Comparison of ENCODE assay signal across 1 cellular context in genomic region chr16:50741808-50742520, GRCh38.
TF ChIP-seq lines count a peak whose summit lies in the region.

CYLD (plus strand) TSS chr16:50742086; CDS start chr16:50749699, 7,613 bp downstream.

TF ChIP-seq in H1, 55 proteins besides CTCF, POLR2A, EP300 and RAD21 (continued from another document):
- TF ChIP-seq, protein P1, sequence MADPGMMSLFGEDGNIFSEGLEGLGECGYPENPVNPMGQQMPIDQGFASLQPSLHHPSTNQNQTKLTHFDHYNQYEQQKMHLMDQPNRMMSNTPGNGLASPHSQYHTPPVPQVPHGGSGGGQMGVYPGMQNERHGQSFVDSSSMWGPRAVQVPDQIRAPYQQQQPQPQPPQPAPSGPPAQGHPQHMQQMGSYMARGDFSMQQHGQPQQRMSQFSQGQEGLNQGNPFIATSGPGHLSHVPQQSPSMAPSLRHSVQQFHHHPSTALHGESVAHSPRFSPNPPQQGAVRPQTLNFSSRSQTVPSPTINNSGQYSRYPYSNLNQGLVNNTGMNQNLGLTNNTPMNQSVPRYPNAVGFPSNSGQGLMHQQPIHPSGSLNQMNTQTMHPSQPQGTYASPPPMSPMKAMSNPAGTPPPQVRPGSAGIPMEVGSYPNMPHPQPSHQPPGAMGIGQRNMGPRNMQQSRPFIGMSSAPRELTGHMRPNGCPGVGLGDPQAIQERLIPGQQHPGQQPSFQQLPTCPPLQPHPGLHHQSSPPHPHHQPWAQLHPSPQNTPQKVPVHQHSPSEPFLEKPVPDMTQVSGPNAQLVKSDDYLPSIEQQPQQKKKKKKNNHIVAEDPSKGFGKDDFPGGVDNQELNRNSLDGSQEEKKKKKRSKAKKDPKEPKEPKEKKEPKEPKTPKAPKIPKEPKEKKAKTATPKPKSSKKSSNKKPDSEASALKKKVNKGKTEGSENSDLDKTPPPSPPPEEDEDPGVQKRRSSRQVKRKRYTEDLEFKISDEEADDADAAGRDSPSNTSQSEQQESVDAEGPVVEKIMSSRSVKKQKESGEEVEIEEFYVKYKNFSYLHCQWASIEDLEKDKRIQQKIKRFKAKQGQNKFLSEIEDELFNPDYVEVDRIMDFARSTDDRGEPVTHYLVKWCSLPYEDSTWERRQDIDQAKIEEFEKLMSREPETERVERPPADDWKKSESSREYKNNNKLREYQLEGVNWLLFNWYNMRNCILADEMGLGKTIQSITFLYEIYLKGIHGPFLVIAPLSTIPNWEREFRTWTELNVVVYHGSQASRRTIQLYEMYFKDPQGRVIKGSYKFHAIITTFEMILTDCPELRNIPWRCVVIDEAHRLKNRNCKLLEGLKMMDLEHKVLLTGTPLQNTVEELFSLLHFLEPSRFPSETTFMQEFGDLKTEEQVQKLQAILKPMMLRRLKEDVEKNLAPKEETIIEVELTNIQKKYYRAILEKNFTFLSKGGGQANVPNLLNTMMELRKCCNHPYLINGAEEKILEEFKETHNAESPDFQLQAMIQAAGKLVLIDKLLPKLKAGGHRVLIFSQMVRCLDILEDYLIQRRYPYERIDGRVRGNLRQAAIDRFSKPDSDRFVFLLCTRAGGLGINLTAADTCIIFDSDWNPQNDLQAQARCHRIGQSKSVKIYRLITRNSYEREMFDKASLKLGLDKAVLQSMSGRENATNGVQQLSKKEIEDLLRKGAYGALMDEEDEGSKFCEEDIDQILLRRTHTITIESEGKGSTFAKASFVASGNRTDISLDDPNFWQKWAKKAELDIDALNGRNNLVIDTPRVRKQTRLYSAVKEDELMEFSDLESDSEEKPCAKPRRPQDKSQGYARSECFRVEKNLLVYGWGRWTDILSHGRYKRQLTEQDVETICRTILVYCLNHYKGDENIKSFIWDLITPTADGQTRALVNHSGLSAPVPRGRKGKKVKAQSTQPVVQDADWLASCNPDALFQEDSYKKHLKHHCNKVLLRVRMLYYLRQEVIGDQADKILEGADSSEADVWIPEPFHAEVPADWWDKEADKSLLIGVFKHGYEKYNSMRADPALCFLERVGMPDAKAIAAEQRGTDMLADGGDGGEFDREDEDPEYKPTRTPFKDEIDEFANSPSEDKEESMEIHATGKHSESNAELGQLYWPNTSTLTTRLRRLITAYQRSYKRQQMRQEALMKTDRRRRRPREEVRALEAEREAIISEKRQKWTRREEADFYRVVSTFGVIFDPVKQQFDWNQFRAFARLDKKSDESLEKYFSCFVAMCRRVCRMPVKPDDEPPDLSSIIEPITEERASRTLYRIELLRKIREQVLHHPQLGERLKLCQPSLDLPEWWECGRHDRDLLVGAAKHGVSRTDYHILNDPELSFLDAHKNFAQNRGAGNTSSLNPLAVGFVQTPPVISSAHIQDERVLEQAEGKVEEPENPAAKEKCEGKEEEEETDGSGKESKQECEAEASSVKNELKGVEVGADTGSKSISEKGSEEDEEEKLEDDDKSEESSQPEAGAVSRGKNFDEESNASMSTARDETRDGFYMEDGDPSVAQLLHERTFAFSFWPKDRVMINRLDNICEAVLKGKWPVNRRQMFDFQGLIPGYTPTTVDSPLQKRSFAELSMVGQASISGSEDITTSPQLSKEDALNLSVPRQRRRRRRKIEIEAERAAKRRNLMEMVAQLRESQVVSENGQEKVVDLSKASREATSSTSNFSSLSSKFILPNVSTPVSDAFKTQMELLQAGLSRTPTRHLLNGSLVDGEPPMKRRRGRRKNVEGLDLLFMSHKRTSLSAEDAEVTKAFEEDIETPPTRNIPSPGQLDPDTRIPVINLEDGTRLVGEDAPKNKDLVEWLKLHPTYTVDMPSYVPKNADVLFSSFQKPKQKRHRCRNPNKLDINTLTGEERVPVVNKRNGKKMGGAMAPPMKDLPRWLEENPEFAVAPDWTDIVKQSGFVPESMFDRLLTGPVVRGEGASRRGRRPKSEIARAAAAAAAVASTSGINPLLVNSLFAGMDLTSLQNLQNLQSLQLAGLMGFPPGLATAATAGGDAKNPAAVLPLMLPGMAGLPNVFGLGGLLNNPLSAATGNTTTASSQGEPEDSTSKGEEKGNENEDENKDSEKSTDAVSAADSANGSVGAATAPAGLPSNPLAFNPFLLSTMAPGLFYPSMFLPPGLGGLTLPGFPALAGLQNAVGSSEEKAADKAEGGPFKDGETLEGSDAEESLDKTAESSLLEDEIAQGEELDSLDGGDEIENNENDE (IDR thresholded peaks at IDR 0.05; ENCODE audit: insufficient replicate concordance, low read length), result no peak
- TF ChIP-seq SP1 (IDR thresholded peaks at IDR 0.05; ENCODE audit: low read depth, low read length) (peak; percentile 91), SIX5 (IDR thresholded peaks at IDR 0.05; ENCODE audit: low read depth, low read length) (no peak), SIN3A (conservative IDR thresholded peaks at IDR 0.05 in 1 of 2, IDR thresholded peaks at IDR 0.05 in 1 of 2; ENCODE audit: low read depth in 1 of 2, low read length in 2 of 2) (0 out of 4 replicates have a peak, but pooled peaks of 1 of the 2 experiments have one; percentile 48), SAP30 (IDR thresholded peaks at IDR 0.05; ENCODE audit: insufficient read depth, insufficient replicate concordance, low read length) (no peak), GABPA (IDR thresholded peaks at IDR 0.05; ENCODE audit: borderline replicate concordance, insufficient read depth, low read length) (no peak), CBX5 (IDR thresholded peaks at IDR 0.05; ENCODE audit: low read depth, low read length) (no peak), CHD1 (IDR thresholded peaks at IDR 0.05; ENCODE audit: low read depth, low read length) (no peak), YY1 (IDR thresholded peaks at IDR 0.05; ENCODE audit: low read depth, low read length) (peak; percentile 90), SP2 (IDR thresholded peaks at IDR 0.05; ENCODE audit: low read length) (peak; percentile 45; the same call in 1 of the 2 replicates), MAFK (IDR thresholded peaks at IDR 0.05; ENCODE audit: low read depth, low read length) (no peak), BACH1 (IDR thresholded peaks at IDR 0.05; ENCODE audit: low read length) (no peak), ASH2L (IDR thresholded peaks at IDR 0.05; ENCODE audit: low read length) (no peak), RFX5 (IDR thresholded peaks at IDR 0.05; ENCODE audit: borderline replicate concordance, low read depth, low read length) (no peak), USF2 (IDR thresholded peaks at IDR 0.05; ENCODE audit: low read length) (no peak), RNF2 (IDR thresholded peaks at IDR 0.05; ENCODE audit: borderline replicate concordance, low read depth, low read length, missing control alignments, poor library complexity, severe bottlenecking) (no peak), HDAC2 (IDR thresholded peaks at IDR 0.05; ENCODE audit: borderline replicate concordance in 1 of 2, low read depth in 2 of 2, low read length in 2 of 2) (0 out of 4 replicates have a peak, but pooled peaks of 1 of the 2 experiments have one; percentile 54), JUND (IDR thresholded peaks at IDR 0.05; ENCODE audit: low read length) (no peak), EGR1 (IDR thresholded peaks at IDR 0.05; ENCODE audit: borderline replicate concordance, low read depth, low read length) (peak; percentile 92; the same call in 1 of the 2 replicates), RBBP5 (IDR thresholded peaks at IDR 0.05; ENCODE audit: borderline replicate concordance, low read depth, low read length) (no peak), POLR2AphosphoS5 (IDR thresholded peaks at IDR 0.05; ENCODE audit: low read depth, low read length) (no peak), EZH2 (IDR thresholded peaks at IDR 0.05; ENCODE audit: low read depth, low read length, severe bottlenecking) (no peak), SRF (IDR thresholded peaks at IDR 0.05; ENCODE audit: low read depth, low read length) (no peak), BRCA1 (IDR thresholded peaks at IDR 0.05; ENCODE audit: low read depth, low read length) (no peak), FOSL1 (IDR thresholded peaks at IDR 0.05; ENCODE audit: insufficient read depth, low read depth, low read length) (no peak), NANOG (IDR thresholded peaks at IDR 0.05; ENCODE audit: insufficient read depth, low read depth, low read length, poor library complexity, severe bottlenecking) (no peak)
- TF ChIP-seq, protein P2, sequence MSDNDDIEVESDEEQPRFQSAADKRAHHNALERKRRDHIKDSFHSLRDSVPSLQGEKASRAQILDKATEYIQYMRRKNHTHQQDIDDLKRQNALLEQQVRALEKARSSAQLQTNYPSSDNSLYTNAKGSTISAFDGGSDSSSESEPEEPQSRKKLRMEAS (IDR thresholded peaks at IDR 0.05), result no peak
